8 cellular contexts compared by ENCODE assay signal in genomic region chr7:107743567-107744344, GRCh38. TPM values are rescaled to one million over a fixed set of nuclear protein-coding genes. Genes with fewer than 3 reads are reported as not detected.
DNase-seq lines count a peak whose midpoint lies in the region; ATAC-seq and TF ChIP-seq lines count a peak whose summit lies in the region.

TSS of gene CBLL1 (plus strand) at chr7:107744142. CDS start at chr7:107744164, 22 bp downstream.

- H3K4me3 ChIP-seq in muscle layer of colon (ENCODE audit: low read depth in 1 of 2, low read length in 2 of 2), result peak within 1 kb of the TSS; percentile 99

- peaks cover 48% of the 10 kb centered on the region for H3K4me1 Mint-ChIP-seq in activated T-cell treated with anti-CD3 and anti-CD28 coated beads, Interleukin-2, amount 50 U/mL, for 4 hours (ENCODE audit: low read depth)

- ATAC-seq in GM21723 (IDR thresholded peaks at IDR 0.05; ENCODE audit: unreplicated experiment) (peak; percentile 93), esophagus mucosa (peak; percentile 97)
- ATAC-seq in activated T-cell treated with anti-CD3 and anti-CD28 coated beads, Interleukin-2, amount 50 U/mL, for 4 hours, result peak; percentile 94 to 96

- H3K27me3 ChIP-seq in muscle layer of colon (ENCODE audit: control insufficient read depth in 1 of 2, insufficient read depth in 2 of 2, low read length in 2 of 2), result no peaks in the 10 kb centered on the region

- peaks cover 8% of the 10 kb centered on the region for H3K36me3 Mint-ChIP-seq in activated T-cell treated with anti-CD3 and anti-CD28 coated beads, Interleukin-2, amount 50 U/mL, for 4 hours (ENCODE audit: insufficient read depth)

- peak within 1 kb of the TSS; percentile 91 for H3K9ac ChIP-seq in muscle layer of colon (ENCODE audit: low read length)

- DNase-seq in DMS79 treated with DMSO at 0.1 percent for 48 hours (lab: John Stamatoyannopoulos, UW) (peak; percentile 93), KG1 (lab: John Stamatoyannopoulos, UW) (peak; percentile 68)
- DNase-seq in activated T-cell treated with anti-CD3 and anti-CD28 coated beads, Interleukin-2, amount 50 U/mL, for 4 hours, result peak; percentile 95
- peak; percentile 96 for DNase-seq in stimulated activated CD8-positive, alpha-beta memory T cell treated with anti-CD3 and anti-CD28 coated beads, Interleukin-7, amount 100 ng/mL, for 24 hours (ENCODE audit: low read depth)

- H3K4me3 Mint-ChIP-seq in activated T-cell treated with anti-CD3 and anti-CD28 coated beads, Interleukin-2, amount 50 U/mL, for 4 hours, result peak within 1 kb of the TSS; percentile 98

- H3K36me3 ChIP-seq in muscle layer of colon (ENCODE audit: insufficient read depth, low read length), result no peaks in the 10 kb centered on the region

- H3K27ac ChIP-seq in muscle layer of colon (ENCODE audit: low read depth, low read length), result peak within 1 kb of the TSS; percentile 99

- no peaks in the 10 kb centered on the region for H3K27me3 Mint-ChIP-seq in activated T-cell treated with anti-CD3 and anti-CD28 coated beads, Interleukin-2, amount 50 U/mL, for 4 hours (ENCODE audit: low read depth)

- no peaks in the 10 kb centered on the region for H3K9me3 ChIP-seq in muscle layer of colon (ENCODE audit: low read length)

- H3K4me1 ChIP-seq in muscle layer of colon (ENCODE audit: insufficient read depth, low read length), result peaks cover 32% of the 10 kb centered on the region

- H3K9me3 Mint-ChIP-seq in activated T-cell treated with anti-CD3 and anti-CD28 coated beads, Interleukin-2, amount 50 U/mL, for 4 hours, result no peaks in the 10 kb centered on the region

TF ChIP-seq in PFSK-1, 5 proteins besides CTCF, POLR2A, EP300 and RAD21:
- peak; percentile 100 for TF ChIP-seq FOXP2 (optimal IDR thresholded peaks at IDR 0.05; ENCODE audit: borderline replicate concordance, extremely low read depth, extremely low read length, insufficient read depth)
- peak; percentile 57; the same call in 1 of the 2 replicates for TF ChIP-seq SIN3A (IDR thresholded peaks at IDR 0.05; ENCODE audit: borderline replicate concordance, insufficient read depth, low read length)
- TF ChIP-seq POLR2AphosphoS5 (IDR thresholded peaks at IDR 0.05; ENCODE audit: low read depth, low read length), result peak; percentile 84
- TF ChIP-seq, protein P1, sequence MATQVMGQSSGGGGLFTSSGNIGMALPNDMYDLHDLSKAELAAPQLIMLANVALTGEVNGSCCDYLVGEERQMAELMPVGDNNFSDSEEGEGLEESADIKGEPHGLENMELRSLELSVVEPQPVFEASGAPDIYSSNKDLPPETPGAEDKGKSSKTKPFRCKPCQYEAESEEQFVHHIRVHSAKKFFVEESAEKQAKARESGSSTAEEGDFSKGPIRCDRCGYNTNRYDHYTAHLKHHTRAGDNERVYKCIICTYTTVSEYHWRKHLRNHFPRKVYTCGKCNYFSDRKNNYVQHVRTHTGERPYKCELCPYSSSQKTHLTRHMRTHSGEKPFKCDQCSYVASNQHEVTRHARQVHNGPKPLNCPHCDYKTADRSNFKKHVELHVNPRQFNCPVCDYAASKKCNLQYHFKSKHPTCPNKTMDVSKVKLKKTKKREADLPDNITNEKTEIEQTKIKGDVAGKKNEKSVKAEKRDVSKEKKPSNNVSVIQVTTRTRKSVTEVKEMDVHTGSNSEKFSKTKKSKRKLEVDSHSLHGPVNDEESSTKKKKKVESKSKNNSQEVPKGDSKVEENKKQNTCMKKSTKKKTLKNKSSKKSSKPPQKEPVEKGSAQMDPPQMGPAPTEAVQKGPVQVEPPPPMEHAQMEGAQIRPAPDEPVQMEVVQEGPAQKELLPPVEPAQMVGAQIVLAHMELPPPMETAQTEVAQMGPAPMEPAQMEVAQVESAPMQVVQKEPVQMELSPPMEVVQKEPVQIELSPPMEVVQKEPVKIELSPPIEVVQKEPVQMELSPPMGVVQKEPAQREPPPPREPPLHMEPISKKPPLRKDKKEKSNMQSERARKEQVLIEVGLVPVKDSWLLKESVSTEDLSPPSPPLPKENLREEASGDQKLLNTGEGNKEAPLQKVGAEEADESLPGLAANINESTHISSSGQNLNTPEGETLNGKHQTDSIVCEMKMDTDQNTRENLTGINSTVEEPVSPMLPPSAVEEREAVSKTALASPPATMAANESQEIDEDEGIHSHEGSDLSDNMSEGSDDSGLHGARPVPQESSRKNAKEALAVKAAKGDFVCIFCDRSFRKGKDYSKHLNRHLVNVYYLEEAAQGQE (IDR thresholded peaks at IDR 0.05; ENCODE audit: insufficient read depth in 1 of 2, low read depth in 2 of 2, low read length in 2 of 2), result 0 out of 4 replicates have a peak, but pooled peaks have one; percentile 4 to 9
- TF ChIP-seq TAF1 (IDR thresholded peaks at IDR 0.05; ENCODE audit: borderline replicate concordance, insufficient read depth, low read length), result peak; percentile 82; the same call in 1 of the 2 replicates

RNA-seq across cellular contexts. Expression of gene CBLL1, which starts in this region (rescaled TPM):
- polyA plus RNA-seq in PFSK-1 (2012; ENCODE audit: insufficient read length, low read depth), result 14.5 TPM
- total RNA-seq in activated T-cell treated with anti-CD3 and anti-CD28 coated beads, Interleukin-2, amount 50 U/mL, for 4 hours, result 10 to 100 TPM; 37.2 to 45.9 (median 42.7) TPM
- 13.6 TPM for total RNA-seq in esophagus mucosa

Comparison
In these comparisons a context has a peak if more than half of its experiments do, and no peak if none do; other contexts are left out.
1. Peak in every context shown above with its lines: DNase-seq, ATAC-seq, H3K4me3 ChIP-seq and H3K27ac ChIP-seq.